9 cellular contexts compared by ENCODE assay signal in genomic region chr1:37474051-37474696, GRCh38. TPM values are rescaled to one million over a fixed set of nuclear protein-coding genes. Genes with fewer than 3 reads are reported as not detected.
DNase-seq lines count a peak whose midpoint lies in the region; ATAC-seq, FAIRE-seq and TF ChIP-seq lines count a peak whose summit lies in the region.
"Had no signal": no experiment of that assay in that cellular context is flagged by ENCODE, and none has a peak within 500 bp of the region (broad histone marks: within the 10 kb centered on the region; RNA-seq: fewer than 3 reads in every experiment).

TSS of gene ZC3H12A (plus strand) at chr1:37474580. CDS start at chr1:37475497, 917 bp downstream.

- H3K27me3 Mint-ChIP-seq in activated B cell treated with CpG ODN at 0.5 μM for 24 hours: peaks cover 6% of the 10 kb centered on the region

- DNase-seq in NCI-H187 (lab: John Stamatoyannopoulos, UW): peak; percentile 69
- DNase-seq in NCI-H187 treated with DMSO at 0.1 percent for 48 hours (lab: John Stamatoyannopoulos, UW): no peak
- DNase-seq in NCI-H2227 (lab: John Stamatoyannopoulos, UW; ENCODE audit: unreplicated experiment): peak; percentile 93
- DNase-seq in activated B cell treated with CpG ODN at 0.5 μM for 24 hours: peak; percentile 98
- DNase-seq in bronchial epithelial cell (ENCODE audit: low read depth): peak; percentile 75
- peak; percentile 76 for DNase-seq in inferior parietal cortex (ENCODE audit: extremely low spot score)
- peak; percentile 76 to 88 for DNase-seq in stimulated activated CD4-positive, alpha-beta T cell treated with anti-CD3 and anti-CD28 coated beads, Interleukin-12 subunit alpha, Interleukin-12 subunit beta, amount 100 ng/mL, for 24 hours (ENCODE audit: low read depth in 2 of 2)

- intact Hi-C loops in activated B cell treated with CpG ODN at 0.5 μM for 24 hours (cut with micrococcal nuclease): loop anchor here (1.0 to 10.0 kb wide), 5 partner anchors 40 to 1631 kb away; partner anchors contain the start of genes C1orf122, CDCA8, MEAF6 and YRDC

- peak within 1 kb of the TSS; percentile 92 for H3K27ac Mint-ChIP-seq in activated B cell treated with CpG ODN at 0.5 μM for 24 hours

- no peaks in the 10 kb centered on the region for H3K27me3 ChIP-seq in bronchial epithelial cell (ENCODE audit: control insufficient read depth, insufficient read depth, low read length)

- H3K4me3 Mint-ChIP-seq in activated B cell treated with CpG ODN at 0.5 μM for 24 hours: peak within 1 kb of the TSS; percentile 99

- CTCF ChIA-PET in activated B cell treated with CpG ODN at 0.5 μM for 24 hours (lab: Charles Lee): interaction anchor here (1.8 to 10.1 kb wide), 2 partner anchors 14 to 18 kb away, joined by 7 to 124 read pairs; no protein-coding TSS in a partner anchor

- peak; percentile 53 for ATAC-seq in HG03039 (IDR thresholded peaks at IDR 0.05; ENCODE audit: unreplicated experiment)
- peak; percentile 65 for ATAC-seq in activated B cell treated with CpG ODN at 0.5 μM for 24 hours (ENCODE audit: low read depth)

- H3K36me3 ChIP-seq in bronchial epithelial cell (ENCODE audit: control insufficient read depth, insufficient read depth, low read length): peaks cover 28% of the 10 kb centered on the region

- H3K9me3 Mint-ChIP-seq in activated B cell treated with CpG ODN at 0.5 μM for 24 hours: no peaks in the 10 kb centered on the region

- H3K4me3 ChIP-seq in bronchial epithelial cell (ENCODE audit: low read depth, low read length): peak within 1 kb of the TSS; percentile 80

- peaks cover 36% of the 10 kb centered on the region for H3K4me1 Mint-ChIP-seq in activated B cell treated with CpG ODN at 0.5 μM for 24 hours

- no peak for TF ChIP-seq CTCF in activated B cell treated with CpG ODN at 0.5 μM for 24 hours (IDR thresholded peaks at IDR 0.05)
- no peak for TF ChIP-seq CTCF in bronchial epithelial cell (IDR thresholded peaks at IDR 0.05; ENCODE audit: insufficient read depth, low read length, severe bottlenecking)

- no peak for FAIRE-seq in bronchial epithelial cell (lab: Jason Lieb, UNC)
- FAIRE-seq: G401.6 had no signal

- POLR2A ChIA-PET in activated B cell treated with CpG ODN at 0.5 μM for 24 hours (lab: Charles Lee): interaction anchor here (1.0 to 7.9 kb wide), 9 partner anchors 10 to 1010 kb away, joined by 3 to 132 read pairs (median 5); partner anchors contain the start of genes C1orf122, CDCA8, MEAF6 and MRPS15

- H3K36me3 Mint-ChIP-seq in activated B cell treated with CpG ODN at 0.5 μM for 24 hours (ENCODE audit: low read depth): peaks cover 42% of the 10 kb centered on the region

RNA-seq across cellular contexts. Expression of gene ZC3H12A, which starts in this region (rescaled TPM):
- 140 and 145 TPM in 2 replicates for total RNA-seq in activated B cell treated with CpG ODN at 0.5 μM for 24 hours
- total RNA-seq in bronchial epithelial cell: 14.2 and 24.2 TPM in 2 replicates
